7 cellular contexts compared by ENCODE assay signal in the genomic region with DNA sequence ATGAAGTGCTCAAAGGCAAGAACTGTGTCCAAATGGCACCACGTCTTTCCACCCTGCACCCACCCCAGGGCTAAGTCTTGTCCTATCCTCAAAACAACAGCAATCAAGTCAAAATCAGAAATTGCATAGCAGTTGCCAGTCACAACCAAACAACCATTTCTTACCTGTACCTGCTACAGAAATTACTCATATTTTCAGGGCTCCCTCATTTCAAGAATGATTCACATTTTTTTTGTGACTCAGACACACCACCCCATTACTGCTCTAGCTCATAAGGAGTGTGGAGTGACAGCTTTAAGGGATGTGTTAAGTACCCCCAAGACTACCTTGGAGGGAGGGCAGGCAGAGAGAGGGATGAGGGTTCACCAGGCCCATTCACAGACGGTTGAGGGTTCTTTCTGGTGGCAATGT.
DNase-seq lines count a peak whose midpoint lies in the region; ATAC-seq, FAIRE-seq and TF ChIP-seq lines count a peak whose summit lies in the region.

No MANE protein-coding gene starts in this region.

- H3K4me1 ChIP-seq in pancreas: no peaks in the 10 kb centered on the region

- intact Hi-C loops in pancreas (cut with DNase I): no loop called here

- no peak overlapping the region for H3K27ac ChIP-seq in pancreas

- peak; percentile 68 for DNase-seq in stimulated activated CD4-positive, alpha-beta T cell treated with anti-CD3 and anti-CD28 coated beads, Interleukin-15, amount 100 ng/mL, for 24 hours
- DNase-seq in iPS-NIHi11 (ENCODE audit: low spot score) (no peak), HuH-7.5 (ENCODE audit: low spot score) (no peak), pancreas (no peak)

- ATAC-seq in GM18520 (IDR thresholded peaks at IDR 0.05; ENCODE audit: unreplicated experiment): peak; percentile 60
- peak; percentile 85 for ATAC-seq in HG02610 (IDR thresholded peaks at IDR 0.05; ENCODE audit: unreplicated experiment)
- ATAC-seq in activated CD4-positive, CD25-positive, alpha-beta regulatory T cell treated with anti-CD3 and anti-CD28 coated beads, Interleukin-2, amount 50 U/mL, for 24 hours: peak; percentile 96 to 97
- no peak for ATAC-seq in pancreas

- H3K27me3 ChIP-seq in pancreas: no peaks in the 10 kb centered on the region

- H3K9me3 ChIP-seq in pancreas: no peaks in the 10 kb centered on the region

- no peaks in the 10 kb centered on the region for H3K36me3 ChIP-seq in pancreas

- no peak for FAIRE-seq in pancreas (lab: Jason Lieb, UNC)

- WGBS in pancreas, 2 donors: 83% methylated on average over 2 of the region's 2 CpGs

- TF ChIP-seq CTCF in pancreas (IDR thresholded peaks at IDR 0.05): no peak

- no peak overlapping the region for H3K4me3 ChIP-seq in pancreas

Comparison
In these comparisons a context has a peak if more than half of its experiments do, and no peak if none do; other contexts are left out.
1. ATAC-seq: peak in GM18520 (single experiment), HG02610 (single experiment) and activated CD4-positive, CD25-positive, alpha-beta regulatory T cell treated with anti-CD3 and anti-CD28 coated beads, Interleukin-2, amount 50 U/mL, for 24 hours (2 of 2); none in pancreas (0 of 4).